ENCODE assay signal across 1 cellular context in genomic region chr10:50582061-50582460, GRCh38.
TF ChIP-seq lines count a peak whose summit lies in the region.

No MANE protein-coding gene starts in this region.

TF ChIP-seq in SK-N-SH treated with all-trans-retinoic acid at 6 μM for 48 hours, 23 proteins besides CTCF, POLR2A, EP300 and RAD21 (continued from another document):
- TF ChIP-seq TSHZ2 (CRISPR knock-in tag; IDR thresholded peaks at IDR 0.05) (no peak), PPARA (CRISPR knock-in tag; IDR thresholded peaks at IDR 0.05; ENCODE audit: borderline replicate concordance) (no peak), ESRRG (CRISPR knock-in tag; IDR thresholded peaks at IDR 0.05) (no peak), ISL1 (CRISPR knock-in tag; IDR thresholded peaks at IDR 0.05) (no peak)
